Comparison of ENCODE assay signal across 19 cellular contexts in the genomic region with DNA sequence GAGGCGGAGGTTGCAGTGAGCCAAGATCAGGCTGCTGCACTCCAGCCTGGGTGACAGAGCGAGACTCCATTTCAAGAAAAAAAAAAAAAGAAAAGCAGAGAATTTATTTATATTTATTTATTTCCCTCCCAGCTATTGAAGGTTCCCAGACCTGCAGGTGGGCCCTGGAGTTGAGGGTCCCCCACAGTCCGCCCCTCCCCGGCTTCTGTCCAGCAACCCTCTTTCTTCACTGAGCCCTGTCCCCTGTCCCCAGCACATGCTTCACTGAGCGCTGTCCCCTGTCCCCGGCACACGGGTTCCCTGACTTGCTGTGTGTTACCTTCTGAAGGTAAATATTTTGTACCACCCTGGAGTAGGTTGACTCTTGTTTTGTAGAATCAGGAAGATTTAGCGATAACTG.
"Had no signal": no experiment of that assay in that cellular context is flagged by ENCODE, and none has a peak within 500 bp of the region (broad histone marks: within the 10 kb centered on the region; RNA-seq: fewer than 3 reads in every experiment).

No MANE protein-coding gene starts in this region.

- H3K9me3 ChIP-seq: SJSA1 had no signal

- H3K27ac ChIP-seq: HL-60, SJSA1, SK-N-MC had no signal

- H3K27me3 ChIP-seq: SJSA1 had no signal

- DNase-seq: KBM-7, NCI-H1092, NCI-H1105 treated with DMSO at 0.1 percent for 48 hours, NCI-H1417 treated with DMSO at 0.1 percent for 48 hours, NCI-H146, NCI-H1694 treated with DMSO at 0.1 percent for 48 hours, NCI-H1930, NCI-H2081, NCI-H2107, NCI-H2227 treated with DMSO at 0.1 percent for 48 hours, NCI-H524 treated with DMSO at 0.1 percent for 48 hours, NCI-H69, NCI-H774, Right ventricle myocardium superior, RPMI8226, SIG-M5 had no signal

- H3K4me3 ChIP-seq: SJSA1, SK-N-MC had no signal

- H3K36me3 ChIP-seq: SJSA1 had no signal
